Comparison of ENCODE assay signal across 22 cellular contexts in the genomic region with DNA sequence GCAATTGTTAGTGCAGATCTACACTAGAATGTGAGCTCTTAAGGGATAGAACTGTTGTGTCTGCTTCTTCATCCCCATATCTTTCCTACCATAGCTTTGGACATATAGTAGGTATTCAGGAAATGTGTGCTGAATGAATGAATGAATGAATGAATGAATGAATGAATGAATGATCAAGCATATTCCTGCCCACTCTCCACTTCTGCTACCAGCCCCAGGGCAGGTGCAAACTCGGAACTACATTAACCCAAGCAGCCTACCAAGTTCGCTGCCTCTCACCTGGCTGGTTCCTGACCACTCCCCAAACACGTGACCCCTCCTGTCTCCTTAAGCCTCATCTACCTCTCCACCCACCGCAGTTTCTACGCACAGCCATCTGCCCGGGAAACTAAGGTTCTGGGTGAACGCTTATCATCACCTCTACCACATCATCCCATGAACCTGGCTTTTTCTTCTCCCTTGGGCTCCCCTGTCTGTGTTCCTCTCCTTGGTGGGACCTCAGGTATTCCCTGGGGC. TPM values are rescaled to one million over a fixed set of nuclear protein-coding genes. Genes with fewer than 3 reads are reported as not detected.
A peak's percentile ranks its signal among the peaks of the same experiment; 100 is the strongest.
DNase-seq lines count a peak whose midpoint lies in the region; ATAC-seq lines count a peak whose summit lies in the region.
"Had no signal": no experiment of that assay in that cellular context is flagged by ENCODE, and none has a peak within 500 bp of the region (broad histone marks: within the 10 kb centered on the region; RNA-seq: fewer than 3 reads in every experiment).

No MANE protein-coding gene starts in this region.

- ATAC-seq in left colon: peak; percentile 33
- ATAC-seq in GM18873 (IDR thresholded peaks at IDR 0.05; ENCODE audit: low FRiP score, unreplicated experiment): no peak
- no peak for ATAC-seq in HG03039 (IDR thresholded peaks at IDR 0.05; ENCODE audit: unreplicated experiment)
- ATAC-seq: CD8-positive, alpha-beta T cell had no signal

- intact Hi-C loops in left colon (cut with DNase I, micrococcal nuclease): no loop called here

- peak; percentile 6 for DNase-seq in DMS53 (lab: John Stamatoyannopoulos, UW)
- DNase-seq in DMS53 treated with DMSO at 0.1 percent for 48 hours (lab: John Stamatoyannopoulos, UW; ENCODE audit: unreplicated experiment): no peak
- DNase-seq in NCI-H526 treated with DMSO at 0.1 percent for 48 hours (lab: John Stamatoyannopoulos, UW): peak; percentile 68
- peak in 1 of 2 donors; percentile 58 for DNase-seq in left colon
- DNase-seq in NCI-H1436 treated with DMSO at 0.1 percent for 48 hours (lab: John Stamatoyannopoulos, UW): no peak
- DNase-seq: CD8-positive, alpha-beta T cell; DMS 273 treated with DMSO at 0.1 percent for 48 hours; DND-41; H9; HFFc6; NCI-H1048; NCI-H1417 treated with DMSO at 0.1 percent for 48 hours; NCI-H1930; NCI-H2107; NCI-H446; NCI-H774; NK-92 treated with Interleukin-12 subunit alpha and Interleukin-12 subunit beta, amount 100 ng/mL, for 24 hours; SHP77 treated with DMSO at 0.1 percent for 48 hours; T-helper 1 cell had no signal

RNA-seq across cellular contexts. Expression of a gene that starts 26.8 kb away (rescaled TPM):
- 10 to 100 TPM; 62.3 to 63.6 TPM for total RNA-seq in left colon
- total RNA-seq: B cell; CD8-positive, alpha-beta T cell had no signal

Comparison
In these comparisons a context has a peak if more than half of its experiments do, and no peak if none do; other contexts are left out.
1. DNase-seq: peak in DMS53 (single experiment) and NCI-H526 treated with DMSO at 0.1 percent for 48 hours (single experiment); none in DMS53 treated with DMSO at 0.1 percent for 48 hours (single experiment) and NCI-H1436 treated with DMSO at 0.1 percent for 48 hours (single experiment).